1 cellular context compared by ENCODE assay signal in the genomic region with DNA sequence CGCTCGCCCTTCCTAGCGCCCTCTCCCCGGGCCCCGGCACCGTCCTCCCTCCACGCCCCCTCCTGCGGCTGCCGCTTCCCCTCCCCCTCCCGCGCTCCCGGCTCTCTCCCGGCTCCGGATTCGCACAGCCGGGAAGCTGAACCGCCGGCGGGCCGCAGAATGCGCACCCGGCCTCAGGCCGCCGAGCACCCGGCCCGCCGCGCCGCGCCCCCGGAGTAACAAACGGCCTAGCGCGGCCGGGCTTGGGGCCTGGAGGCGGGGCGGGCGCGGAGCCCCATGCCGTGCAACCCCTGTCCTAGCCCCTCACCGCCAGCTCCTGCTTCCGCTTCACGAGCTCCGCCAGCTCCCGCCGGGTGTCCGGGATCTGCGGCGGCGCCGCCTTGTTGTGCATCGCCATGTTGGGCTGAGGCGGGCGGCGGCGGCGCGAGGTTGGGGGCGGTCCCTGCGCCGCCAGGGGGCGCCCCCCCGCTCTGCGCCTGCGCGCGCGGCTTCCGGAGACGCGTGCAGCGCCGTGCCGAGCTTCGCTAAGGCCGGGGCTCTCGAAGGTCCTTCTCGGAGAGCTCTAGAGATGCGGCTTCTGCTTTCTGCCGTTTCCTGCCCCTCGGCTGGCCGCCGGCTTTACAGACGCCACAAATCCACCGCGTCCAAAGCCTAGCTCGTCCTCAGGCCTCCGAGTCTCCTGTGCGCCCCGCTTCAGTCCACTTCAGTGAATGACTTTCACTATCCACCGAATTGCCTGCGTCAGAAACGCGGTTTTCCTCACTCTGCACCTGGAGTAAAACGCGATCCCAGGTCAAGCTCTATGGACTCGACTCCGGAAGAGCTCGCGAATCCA.
TF ChIP-seq lines count a peak whose summit lies in the region.

A gene (minus strand): TSS at position 417 of the 835 bp plus-strand sequence. CDS start 20 bp downstream, at position 397.

TF ChIP-seq in HepG2, 621 proteins besides CTCF, POLR2A, EP300 and RAD21 (continued from another document and continues in another):
- TF ChIP-seq, protein P1, sequence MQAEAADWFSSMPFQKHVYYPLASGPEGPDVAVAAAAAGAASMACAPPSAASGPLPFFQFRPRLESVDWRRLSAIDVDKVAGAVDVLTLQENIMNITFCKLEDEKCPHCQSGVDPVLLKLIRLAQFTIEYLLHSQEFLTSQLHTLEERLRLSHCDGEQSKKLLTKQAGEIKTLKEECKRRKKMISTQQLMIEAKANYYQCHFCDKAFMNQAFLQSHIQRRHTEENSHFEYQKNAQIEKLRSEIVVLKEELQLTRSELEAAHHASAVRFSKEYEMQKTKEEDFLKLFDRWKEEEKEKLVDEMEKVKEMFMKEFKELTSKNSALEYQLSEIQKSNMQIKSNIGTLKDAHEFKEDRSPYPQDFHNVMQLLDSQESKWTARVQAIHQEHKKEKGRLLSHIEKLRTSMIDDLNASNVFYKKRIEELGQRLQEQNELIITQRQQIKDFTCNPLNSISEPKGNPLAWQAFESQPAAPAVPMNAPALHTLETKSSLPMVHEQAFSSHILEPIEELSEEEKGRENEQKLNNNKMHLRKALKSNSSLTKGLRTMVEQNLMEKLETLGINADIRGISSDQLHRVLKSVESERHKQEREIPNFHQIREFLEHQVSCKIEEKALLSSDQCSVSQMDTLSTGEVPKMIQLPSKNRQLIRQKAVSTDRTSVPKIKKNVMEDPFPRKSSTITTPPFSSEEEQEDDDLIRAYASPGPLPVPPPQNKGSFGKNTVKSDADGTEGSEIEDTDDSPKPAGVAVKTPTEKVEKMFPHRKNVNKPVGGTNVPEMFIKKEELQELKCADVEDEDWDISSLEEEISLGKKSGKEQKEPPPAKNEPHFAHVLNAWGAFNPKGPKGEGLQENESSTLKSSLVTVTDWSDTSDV (CRISPR knock-in tag; IDR thresholded peaks at IDR 0.05) = no peak
- TF ChIP-seq SNRNP70 (IDR thresholded peaks at IDR 0.05; ENCODE audit: low read depth, low read length) = no peak
- TF ChIP-seq FOXC1 (CRISPR knock-in tag; IDR thresholded peaks at IDR 0.05; ENCODE audit: borderline replicate concordance) = peak; percentile 42; the same call in 1 of the 2 replicates
- TF ChIP-seq ZNF30 (CRISPR knock-in tag; IDR thresholded peaks at IDR 0.05) = no peak
- no peak for TF ChIP-seq ZNF674 (CRISPR knock-in tag; IDR thresholded peaks at IDR 0.05; ENCODE audit: low read depth)
- TF ChIP-seq ZFP36L2 (CRISPR knock-in tag; IDR thresholded peaks at IDR 0.05) = no peak
- TF ChIP-seq ZNF605 (CRISPR knock-in tag; IDR thresholded peaks at IDR 0.05) = peak; percentile 92
- peak; percentile 41; the same call in 1 of the 2 replicates for TF ChIP-seq ADNP (CRISPR knock-in tag; IDR thresholded peaks at IDR 0.05)
- no peak for TF ChIP-seq ZC3H4 (CRISPR knock-in tag; IDR thresholded peaks at IDR 0.05; ENCODE audit: borderline replicate concordance)
- no peak for TF ChIP-seq ZNF841 (CRISPR knock-in tag; IDR thresholded peaks at IDR 0.05; ENCODE audit: borderline replicate concordance)
- TF ChIP-seq ZFYVE20 (CRISPR knock-in tag; IDR thresholded peaks at IDR 0.05; ENCODE audit: borderline replicate concordance, low read depth) = no peak
- TF ChIP-seq PLRG1 (conservative IDR thresholded peaks at IDR 0.05) = no peak
- TF ChIP-seq SP140L (CRISPR knock-in tag; IDR thresholded peaks at IDR 0.05; ENCODE audit: borderline replicate concordance) = no peak
- peak; percentile 84; the same call in 1 of the 2 replicates for TF ChIP-seq ZNF546 (CRISPR knock-in tag; conservative IDR thresholded peaks at IDR 0.05)
- TF ChIP-seq, protein P2, sequence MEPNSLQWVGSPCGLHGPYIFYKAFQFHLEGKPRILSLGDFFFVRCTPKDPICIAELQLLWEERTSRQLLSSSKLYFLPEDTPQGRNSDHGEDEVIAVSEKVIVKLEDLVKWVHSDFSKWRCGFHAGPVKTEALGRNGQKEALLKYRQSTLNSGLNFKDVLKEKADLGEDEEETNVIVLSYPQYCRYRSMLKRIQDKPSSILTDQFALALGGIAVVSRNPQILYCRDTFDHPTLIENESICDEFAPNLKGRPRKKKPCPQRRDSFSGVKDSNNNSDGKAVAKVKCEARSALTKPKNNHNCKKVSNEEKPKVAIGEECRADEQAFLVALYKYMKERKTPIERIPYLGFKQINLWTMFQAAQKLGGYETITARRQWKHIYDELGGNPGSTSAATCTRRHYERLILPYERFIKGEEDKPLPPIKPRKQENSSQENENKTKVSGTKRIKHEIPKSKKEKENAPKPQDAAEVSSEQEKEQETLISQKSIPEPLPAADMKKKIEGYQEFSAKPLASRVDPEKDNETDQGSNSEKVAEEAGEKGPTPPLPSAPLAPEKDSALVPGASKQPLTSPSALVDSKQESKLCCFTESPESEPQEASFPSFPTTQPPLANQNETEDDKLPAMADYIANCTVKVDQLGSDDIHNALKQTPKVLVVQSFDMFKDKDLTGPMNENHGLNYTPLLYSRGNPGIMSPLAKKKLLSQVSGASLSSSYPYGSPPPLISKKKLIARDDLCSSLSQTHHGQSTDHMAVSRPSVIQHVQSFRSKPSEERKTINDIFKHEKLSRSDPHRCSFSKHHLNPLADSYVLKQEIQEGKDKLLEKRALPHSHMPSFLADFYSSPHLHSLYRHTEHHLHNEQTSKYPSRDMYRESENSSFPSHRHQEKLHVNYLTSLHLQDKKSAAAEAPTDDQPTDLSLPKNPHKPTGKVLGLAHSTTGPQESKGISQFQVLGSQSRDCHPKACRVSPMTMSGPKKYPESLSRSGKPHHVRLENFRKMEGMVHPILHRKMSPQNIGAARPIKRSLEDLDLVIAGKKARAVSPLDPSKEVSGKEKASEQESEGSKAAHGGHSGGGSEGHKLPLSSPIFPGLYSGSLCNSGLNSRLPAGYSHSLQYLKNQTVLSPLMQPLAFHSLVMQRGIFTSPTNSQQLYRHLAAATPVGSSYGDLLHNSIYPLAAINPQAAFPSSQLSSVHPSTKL (CRISPR knock-in tag; IDR thresholded peaks at IDR 0.05) = no peak; the same call in 1 of the 2 replicates
- no peak for TF ChIP-seq RBAK (CRISPR knock-in tag; IDR thresholded peaks at IDR 0.05)
- peak; percentile 86 for TF ChIP-seq HOXA5 (CRISPR knock-in tag; IDR thresholded peaks at IDR 0.05)
- no peak for TF ChIP-seq SRF (IDR thresholded peaks at IDR 0.05; ENCODE audit: low read depth, low read length)
- TF ChIP-seq, protein P3, sequence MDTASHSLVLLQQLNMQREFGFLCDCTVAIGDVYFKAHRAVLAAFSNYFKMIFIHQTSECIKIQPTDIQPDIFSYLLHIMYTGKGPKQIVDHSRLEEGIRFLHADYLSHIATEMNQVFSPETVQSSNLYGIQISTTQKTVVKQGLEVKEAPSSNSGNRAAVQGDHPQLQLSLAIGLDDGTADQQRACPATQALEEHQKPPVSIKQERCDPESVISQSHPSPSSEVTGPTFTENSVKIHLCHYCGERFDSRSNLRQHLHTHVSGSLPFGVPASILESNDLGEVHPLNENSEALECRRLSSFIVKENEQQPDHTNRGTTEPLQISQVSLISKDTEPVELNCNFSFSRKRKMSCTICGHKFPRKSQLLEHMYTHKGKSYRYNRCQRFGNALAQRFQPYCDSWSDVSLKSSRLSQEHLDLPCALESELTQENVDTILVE (CRISPR knock-in tag; IDR thresholded peaks at IDR 0.05) = no peak
- TF ChIP-seq NAIF1 (CRISPR knock-in tag; IDR thresholded peaks at IDR 0.05; ENCODE audit: borderline replicate concordance) = no peak
- TF ChIP-seq REPIN1 (CRISPR knock-in tag; IDR thresholded peaks at IDR 0.05; ENCODE audit: borderline replicate concordance, low read depth) = peak; percentile 75; the same call in 1 of the 2 replicates
- TF ChIP-seq ZNF292 (CRISPR knock-in tag; IDR thresholded peaks at IDR 0.05; ENCODE audit: borderline replicate concordance, low read depth) = peak; percentile 36
- TF ChIP-seq KDM5A (IDR thresholded peaks at IDR 0.05; ENCODE audit: borderline replicate concordance, low read length) = no peak; the same call in 1 of the 2 replicates
- TF ChIP-seq, protein P4, sequence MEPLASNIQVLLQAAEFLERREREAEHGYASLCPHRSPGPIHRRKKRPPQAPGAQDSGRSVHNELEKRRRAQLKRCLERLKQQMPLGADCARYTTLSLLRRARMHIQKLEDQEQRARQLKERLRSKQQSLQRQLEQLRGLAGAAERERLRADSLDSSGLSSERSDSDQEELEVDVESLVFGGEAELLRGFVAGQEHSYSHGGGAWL (CRISPR knock-in tag; IDR thresholded peaks at IDR 0.05) = peak; percentile 86
- TF ChIP-seq ZNF460 (CRISPR knock-in tag; IDR thresholded peaks at IDR 0.05; ENCODE audit: borderline replicate concordance) = no peak
- no peak; the same call in 1 of the 2 replicates for TF ChIP-seq IRF2 (CRISPR knock-in tag; IDR thresholded peaks at IDR 0.05)
- TF ChIP-seq, protein P5, sequence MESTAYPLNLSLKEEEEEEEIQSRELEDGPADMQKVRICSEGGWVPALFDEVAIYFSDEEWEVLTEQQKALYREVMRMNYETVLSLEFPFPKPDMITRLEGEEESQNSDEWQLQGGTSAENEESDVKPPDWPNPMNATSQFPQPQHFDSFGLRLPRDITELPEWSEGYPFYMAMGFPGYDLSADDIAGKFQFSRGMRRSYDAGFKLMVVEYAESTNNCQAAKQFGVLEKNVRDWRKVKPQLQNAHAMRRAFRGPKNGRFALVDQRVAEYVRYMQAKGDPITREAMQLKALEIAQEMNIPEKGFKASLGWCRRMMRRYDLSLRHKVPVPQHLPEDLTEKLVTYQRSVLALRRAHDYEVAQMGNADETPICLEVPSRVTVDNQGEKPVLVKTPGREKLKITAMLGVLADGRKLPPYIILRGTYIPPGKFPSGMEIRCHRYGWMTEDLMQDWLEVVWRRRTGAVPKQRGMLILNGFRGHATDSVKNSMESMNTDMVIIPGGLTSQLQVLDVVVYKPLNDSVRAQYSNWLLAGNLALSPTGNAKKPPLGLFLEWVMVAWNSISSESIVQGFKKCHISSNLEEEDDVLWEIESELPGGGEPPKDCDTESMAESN (CRISPR knock-in tag; conservative IDR thresholded peaks at IDR 0.05) = peak; percentile 36; the same call in 1 of the 2 replicates
- TF ChIP-seq, protein P6, sequence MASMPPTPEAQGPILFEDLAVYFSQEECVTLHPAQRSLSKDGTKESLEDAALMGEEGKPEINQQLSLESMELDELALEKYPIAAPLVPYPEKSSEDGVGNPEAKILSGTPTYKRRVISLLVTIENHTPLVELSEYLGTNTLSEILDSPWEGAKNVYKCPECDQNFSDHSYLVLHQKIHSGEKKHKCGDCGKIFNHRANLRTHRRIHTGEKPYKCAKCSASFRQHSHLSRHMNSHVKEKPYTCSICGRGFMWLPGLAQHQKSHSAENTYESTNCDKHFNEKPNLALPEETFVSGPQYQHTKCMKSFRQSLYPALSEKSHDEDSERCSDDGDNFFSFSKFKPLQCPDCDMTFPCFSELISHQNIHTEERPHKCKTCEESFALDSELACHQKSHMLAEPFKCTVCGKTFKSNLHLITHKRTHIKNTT (CRISPR knock-in tag; IDR thresholded peaks at IDR 0.05) = no peak
- TF ChIP-seq, protein P7, sequence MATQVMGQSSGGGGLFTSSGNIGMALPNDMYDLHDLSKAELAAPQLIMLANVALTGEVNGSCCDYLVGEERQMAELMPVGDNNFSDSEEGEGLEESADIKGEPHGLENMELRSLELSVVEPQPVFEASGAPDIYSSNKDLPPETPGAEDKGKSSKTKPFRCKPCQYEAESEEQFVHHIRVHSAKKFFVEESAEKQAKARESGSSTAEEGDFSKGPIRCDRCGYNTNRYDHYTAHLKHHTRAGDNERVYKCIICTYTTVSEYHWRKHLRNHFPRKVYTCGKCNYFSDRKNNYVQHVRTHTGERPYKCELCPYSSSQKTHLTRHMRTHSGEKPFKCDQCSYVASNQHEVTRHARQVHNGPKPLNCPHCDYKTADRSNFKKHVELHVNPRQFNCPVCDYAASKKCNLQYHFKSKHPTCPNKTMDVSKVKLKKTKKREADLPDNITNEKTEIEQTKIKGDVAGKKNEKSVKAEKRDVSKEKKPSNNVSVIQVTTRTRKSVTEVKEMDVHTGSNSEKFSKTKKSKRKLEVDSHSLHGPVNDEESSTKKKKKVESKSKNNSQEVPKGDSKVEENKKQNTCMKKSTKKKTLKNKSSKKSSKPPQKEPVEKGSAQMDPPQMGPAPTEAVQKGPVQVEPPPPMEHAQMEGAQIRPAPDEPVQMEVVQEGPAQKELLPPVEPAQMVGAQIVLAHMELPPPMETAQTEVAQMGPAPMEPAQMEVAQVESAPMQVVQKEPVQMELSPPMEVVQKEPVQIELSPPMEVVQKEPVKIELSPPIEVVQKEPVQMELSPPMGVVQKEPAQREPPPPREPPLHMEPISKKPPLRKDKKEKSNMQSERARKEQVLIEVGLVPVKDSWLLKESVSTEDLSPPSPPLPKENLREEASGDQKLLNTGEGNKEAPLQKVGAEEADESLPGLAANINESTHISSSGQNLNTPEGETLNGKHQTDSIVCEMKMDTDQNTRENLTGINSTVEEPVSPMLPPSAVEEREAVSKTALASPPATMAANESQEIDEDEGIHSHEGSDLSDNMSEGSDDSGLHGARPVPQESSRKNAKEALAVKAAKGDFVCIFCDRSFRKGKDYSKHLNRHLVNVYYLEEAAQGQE (IDR thresholded peaks at IDR 0.05; ENCODE audit: borderline replicate concordance in 1 of 2, low read depth in 1 of 2, low read length in 2 of 2) = no peak
- TF ChIP-seq ZNF430 (CRISPR knock-in tag; IDR thresholded peaks at IDR 0.05) = peak; percentile 91
- TF ChIP-seq, protein P8, sequence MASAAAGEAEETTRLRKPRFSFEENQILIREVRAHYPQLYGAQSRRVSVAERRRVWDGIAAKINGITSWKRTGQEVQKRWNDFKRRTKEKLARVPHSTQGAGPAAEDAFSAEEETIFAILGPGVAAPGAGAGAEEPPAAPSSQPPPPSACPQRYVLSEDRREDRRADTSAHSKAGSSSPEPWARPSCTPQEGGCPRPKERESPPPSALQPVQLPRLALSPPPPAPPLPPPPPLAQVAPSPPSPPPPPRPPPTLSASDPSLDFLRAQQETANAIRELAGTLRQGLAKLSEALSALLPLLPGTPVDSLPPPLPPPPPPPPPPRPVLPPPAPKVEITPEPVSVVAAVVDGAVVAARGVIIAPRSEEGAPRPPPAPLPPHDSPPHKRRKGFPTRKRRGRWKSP (CRISPR knock-in tag; IDR thresholded peaks at IDR 0.05) = 0 out of 2 replicates have a peak, but pooled peaks have one; percentile 64
- TF ChIP-seq, protein P9, sequence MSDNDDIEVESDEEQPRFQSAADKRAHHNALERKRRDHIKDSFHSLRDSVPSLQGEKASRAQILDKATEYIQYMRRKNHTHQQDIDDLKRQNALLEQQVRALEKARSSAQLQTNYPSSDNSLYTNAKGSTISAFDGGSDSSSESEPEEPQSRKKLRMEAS (IDR thresholded peaks at IDR 0.05) = peak; percentile 94
- 0 out of 2 replicates have a peak, but pooled peaks have one; percentile 56 for TF ChIP-seq ZNF589 (CRISPR knock-in tag; conservative IDR thresholded peaks at IDR 0.05)
- peak; percentile 46; the same call in 1 of the 2 replicates for TF ChIP-seq ZNF772 (CRISPR knock-in tag; IDR thresholded peaks at IDR 0.05)
- TF ChIP-seq KDM3A (CRISPR knock-in tag; IDR thresholded peaks at IDR 0.05; ENCODE audit: low read depth) = 0 out of 2 replicates have a peak, but pooled peaks have one; percentile 54
- peak; percentile 89; the same call in 1 of the 2 replicates for TF ChIP-seq NRL (CRISPR knock-in tag; IDR thresholded peaks at IDR 0.05; ENCODE audit: borderline replicate concordance)
- no peak for TF ChIP-seq DPF2 (CRISPR knock-in tag; IDR thresholded peaks at IDR 0.05; ENCODE audit: borderline replicate concordance, low read depth)
- no peak for TF ChIP-seq CHD2 (IDR thresholded peaks at IDR 0.05; ENCODE audit: low read depth, low read length)
- TF ChIP-seq NR1H2 (CRISPR knock-in tag; IDR thresholded peaks at IDR 0.05; ENCODE audit: borderline replicate concordance, low read depth) = no peak
- TF ChIP-seq, protein P10, sequence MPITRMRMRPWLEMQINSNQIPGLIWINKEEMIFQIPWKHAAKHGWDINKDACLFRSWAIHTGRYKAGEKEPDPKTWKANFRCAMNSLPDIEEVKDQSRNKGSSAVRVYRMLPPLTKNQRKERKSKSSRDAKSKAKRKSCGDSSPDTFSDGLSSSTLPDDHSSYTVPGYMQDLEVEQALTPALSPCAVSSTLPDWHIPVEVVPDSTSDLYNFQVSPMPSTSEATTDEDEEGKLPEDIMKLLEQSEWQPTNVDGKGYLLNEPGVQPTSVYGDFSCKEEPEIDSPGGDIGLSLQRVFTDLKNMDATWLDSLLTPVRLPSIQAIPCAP (CRISPR knock-in tag; IDR thresholded peaks at IDR 0.05; ENCODE audit: low read depth) = no peak
- 0 out of 2 replicates have a peak, but pooled peaks have one; percentile 78 for TF ChIP-seq ZIK1 (CRISPR knock-in tag; IDR thresholded peaks at IDR 0.05; ENCODE audit: borderline replicate concordance, low read depth)
